ENCODE assay signal across 8 cellular contexts in genomic region chr1:92975551-92976232, GRCh38. TPM values are rescaled to one million over a fixed set of nuclear protein-coding genes. Genes with fewer than 3 reads are reported as not detected.
DNase-seq lines count a peak whose midpoint lies in the region; ATAC-seq and TF ChIP-seq lines count a peak whose summit lies in the region.

No MANE protein-coding gene starts in this region.

- CTCF ChIA-PET in Caco-2 (lab: Charles Lee): interaction anchor here (0.6 kb wide), 1 partner anchor 198 kb away, joined by 7 read pairs; no protein-coding TSS in a partner anchor

- TF ChIP-seq CTCF in foreskin fibroblast (IDR thresholded peaks at IDR 0.05; ENCODE audit: low read depth, low read length) (no peak), Caco-2 (IDR thresholded peaks at IDR 0.05; ENCODE audit: insufficient read depth in 1 of 2, low read depth in 1 of 2, low read length in 1 of 2, severe bottlenecking in 1 of 2, unreplicated experiment in 1 of 2) (no peak)

- POLR2A ChIA-PET in Caco-2 (lab: Charles Lee): no interaction called here

- no peak overlapping the region for H3K4me3 ChIP-seq in foreskin fibroblast (ENCODE audit: low read depth in 1 of 2, low read length in 2 of 2)
- H3K4me3 ChIP-seq in Caco-2 (ENCODE audit: low read depth, low read length): no peak overlapping the region

- H3K27me3 ChIP-seq in Caco-2 (replicated peaks; ENCODE audit: control insufficient read depth, insufficient read depth, low read length): no peaks in the 10 kb centered on the region

- no peaks in the 10 kb centered on the region for H3K36me3 Mint-ChIP-seq in dendritic cell treated with granulocyte-macrophage colony-stimulating factor and Interleukin-4, amounts not matched to agents 40 ng/mL and 50 ng/mL, for 4 days (ENCODE audit: low read depth)
- no peaks in the 10 kb centered on the region for H3K36me3 Mint-ChIP-seq in Caco-2 (ENCODE audit: insufficient read depth, unreplicated experiment)

- BruUV-seq in Caco-2 (replicated peaks; lab: Mats Ljungman, UMichigan): no TSS peak

- H3K9me3 Mint-ChIP-seq in dendritic cell treated with granulocyte-macrophage colony-stimulating factor and Interleukin-4, amounts not matched to agents 40 ng/mL and 50 ng/mL, for 4 days: no peaks in the 10 kb centered on the region
- H3K9me3 Mint-ChIP-seq in Caco-2 (ENCODE audit: unreplicated experiment): no peaks in the 10 kb centered on the region

- peaks cover 60% of the 10 kb centered on the region for H3K4me1 Mint-ChIP-seq in dendritic cell treated with granulocyte-macrophage colony-stimulating factor and Interleukin-4, amounts not matched to agents 40 ng/mL and 50 ng/mL, for 4 days (ENCODE audit: low read depth)
- H3K4me1 Mint-ChIP-seq in Caco-2 (ENCODE audit: low read depth, unreplicated experiment): no peaks in the 10 kb centered on the region

- H3K36me3 ChIP-seq in Caco-2 (ENCODE audit: control insufficient read depth, insufficient read depth, low read length): no peaks in the 10 kb centered on the region

- peak overlapping the region; percentile 79 for H3K27ac Mint-ChIP-seq in dendritic cell treated with granulocyte-macrophage colony-stimulating factor and Interleukin-4, amounts not matched to agents 40 ng/mL and 50 ng/mL, for 4 days
- no peak overlapping the region for H3K27ac Mint-ChIP-seq in Caco-2 (ENCODE audit: unreplicated experiment)

- no peak for DNase-seq in foreskin fibroblast
- DNase-seq in Caco-2: no peak
- no peak for DNase-seq in DMS153 treated with DMSO at 0.1 percent for 48 hours (lab: John Stamatoyannopoulos, UW; ENCODE audit: unreplicated experiment)
- no peak for DNase-seq in stimulated activated CD4-positive, alpha-beta T cell treated with anti-CD3 and anti-CD28 coated beads, Interleukin-4, amount 100 ng/mL, for 4 hours

- no peaks in the 10 kb centered on the region for H3K9me3 ChIP-seq in Caco-2

- ATAC-seq in GM18502 (IDR thresholded peaks at IDR 0.05; ENCODE audit: poor library complexity, unreplicated experiment) (peak; percentile 78), GM21423 (IDR thresholded peaks at IDR 0.05; ENCODE audit: unreplicated experiment) (peak; percentile 84), HG03469 (IDR thresholded peaks at IDR 0.05; ENCODE audit: unreplicated experiment) (peak; percentile 62)

- H3K4me3 Mint-ChIP-seq in dendritic cell treated with granulocyte-macrophage colony-stimulating factor and Interleukin-4, amounts not matched to agents 40 ng/mL and 50 ng/mL, for 4 days: no peak overlapping the region
- H3K4me3 Mint-ChIP-seq in Caco-2 (ENCODE audit: unreplicated experiment): no peak overlapping the region

- intact Hi-C loops in dendritic cell treated with granulocyte-macrophage colony-stimulating factor and Interleukin-4, amounts not matched to agents 40 ng/mL and 50 ng/mL, for 4 days (cut with micrococcal nuclease): no loop called here
- intact Hi-C loops in Caco-2 (cut with micrococcal nuclease; ENCODE audit: unreplicated experiment): no loop called here

- no peaks in the 10 kb centered on the region for H3K27me3 Mint-ChIP-seq in dendritic cell treated with granulocyte-macrophage colony-stimulating factor and Interleukin-4, amounts not matched to agents 40 ng/mL and 50 ng/mL, for 4 days
- H3K27me3 Mint-ChIP-seq in Caco-2 (ENCODE audit: insufficient read depth, unreplicated experiment): no peaks in the 10 kb centered on the region

- no peaks in the 10 kb centered on the region for H3K4me1 ChIP-seq in Caco-2

RNA-seq across cellular contexts. Expression of gene DIPK1A, which starts 14.4 kb away (rescaled TPM):
- 2.3 and 3.0 TPM in 2 replicates for total RNA-seq in Caco-2 (2022)
